In the genomic region with DNA sequence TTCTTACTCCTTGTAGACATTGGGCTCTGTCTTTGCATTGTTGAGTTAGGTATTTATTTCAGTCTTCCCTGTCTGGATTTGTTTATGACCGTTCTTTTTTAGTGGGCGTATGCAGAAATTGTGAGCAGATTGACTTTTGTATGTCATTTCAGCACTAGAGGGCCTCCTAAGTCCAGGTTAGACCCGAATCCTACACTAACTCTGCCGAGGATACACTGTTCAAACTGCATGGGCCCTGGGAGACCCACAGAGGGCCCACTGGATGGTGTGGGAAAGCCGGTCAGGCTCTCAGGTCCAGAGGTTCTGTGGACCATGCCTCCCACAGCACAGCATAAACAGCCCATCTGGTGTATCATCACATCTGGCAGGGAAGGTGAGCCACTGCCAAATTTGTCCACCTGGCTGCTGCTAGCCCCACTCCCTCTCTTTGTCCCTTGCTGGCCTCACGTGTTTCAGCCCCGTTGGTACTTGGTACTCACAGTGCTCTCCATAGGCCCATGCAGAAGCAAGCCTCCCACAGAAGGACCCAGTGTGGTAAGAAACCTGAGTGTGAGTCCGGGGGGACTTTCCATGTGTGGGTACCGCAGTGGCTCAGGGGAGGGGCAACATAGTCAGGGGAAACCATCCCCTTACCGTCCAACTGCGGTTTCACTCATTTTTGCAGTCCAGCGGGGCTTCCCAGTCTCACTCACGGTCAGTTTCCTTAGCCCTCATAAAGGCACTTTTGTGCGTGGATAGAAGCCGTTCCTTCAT, we compare ENCODE assay signal across 1 cellular context.
TF ChIP-seq lines count a peak whose summit lies in the region.

No MANE protein-coding gene starts in this region.

TF ChIP-seq in WTC11, 78 proteins besides CTCF, POLR2A, EP300 and RAD21 (continued from another document):
- TF ChIP-seq RORB (CRISPR knock-in tag; IDR thresholded peaks at IDR 0.05) (no peak), ATF1 (CRISPR knock-in tag; IDR thresholded peaks at IDR 0.05) (no peak), NR2C2 (CRISPR knock-in tag; IDR thresholded peaks at IDR 0.05) (no peak), ZNF671 (CRISPR knock-in tag; IDR thresholded peaks at IDR 0.05) (no peak)
- TF ChIP-seq, protein P1, sequence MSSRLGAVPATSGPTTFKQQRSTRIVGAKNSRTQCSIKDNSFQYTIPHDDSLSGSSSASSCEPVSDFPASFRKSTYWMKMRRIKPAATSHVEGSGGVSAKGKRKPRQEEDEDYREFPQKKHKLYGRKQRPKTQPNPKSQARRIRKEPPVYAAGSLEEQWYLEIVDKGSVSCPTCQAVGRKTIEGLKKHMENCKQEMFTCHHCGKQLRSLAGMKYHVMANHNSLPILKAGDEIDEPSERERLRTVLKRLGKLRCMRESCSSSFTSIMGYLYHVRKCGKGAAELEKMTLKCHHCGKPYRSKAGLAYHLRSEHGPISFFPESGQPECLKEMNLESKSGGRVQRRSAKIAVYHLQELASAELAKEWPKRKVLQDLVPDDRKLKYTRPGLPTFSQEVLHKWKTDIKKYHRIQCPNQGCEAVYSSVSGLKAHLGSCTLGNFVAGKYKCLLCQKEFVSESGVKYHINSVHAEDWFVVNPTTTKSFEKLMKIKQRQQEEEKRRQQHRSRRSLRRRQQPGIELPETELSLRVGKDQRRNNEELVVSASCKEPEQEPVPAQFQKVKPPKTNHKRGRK (CRISPR knock-in tag; IDR thresholded peaks at IDR 0.05; ENCODE audit: borderline replicate concordance): no peak
